Comparison of ENCODE assay signal across 13 cellular contexts in the genomic region with DNA sequence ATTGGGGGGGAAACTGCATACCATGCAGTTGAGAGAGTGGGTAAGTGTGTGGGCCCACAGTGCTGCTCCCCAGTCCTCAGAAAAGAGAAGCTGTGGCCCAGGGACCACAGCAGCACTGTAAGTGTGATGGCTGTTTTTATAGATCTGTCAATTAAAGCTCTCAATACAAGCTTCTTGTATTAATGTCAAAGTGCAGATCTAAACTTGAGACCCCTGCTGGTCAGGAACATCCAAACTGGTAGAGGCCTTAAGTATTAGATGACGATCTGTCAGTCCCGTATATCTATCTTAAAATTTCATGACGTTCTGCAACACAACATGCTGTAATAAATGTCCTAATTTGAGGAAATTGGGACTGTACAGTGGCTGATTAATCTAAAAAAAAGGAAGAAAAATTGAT.
DNase-seq lines count a peak whose midpoint lies in the region; ATAC-seq and TF ChIP-seq lines count a peak whose summit lies in the region.
"Had no signal": no experiment of that assay in that cellular context is flagged by ENCODE, and none has a peak within 500 bp of the region (broad histone marks: within the 10 kb centered on the region; RNA-seq: fewer than 3 reads in every experiment).

No MANE protein-coding gene starts in this region.

- H3K27me3 Mint-ChIP-seq in endodermal cell (ENCODE audit: insufficient read depth) = no peaks in the 10 kb centered on the region
- H3K27me3 Mint-ChIP-seq: activated CD4-positive, alpha-beta T cell treated with anti-CD3 and anti-CD28 coated beads, Interleukin-2, amount 10 ng/mL, durations not matched to agents 24 days and 14 days had no signal

- H3K9ac ChIP-seq in PC-3 (ENCODE audit: low read length) (no peak overlapping the region), endodermal cell (ENCODE audit: extremely low read depth, low read length, poor library complexity, severe bottlenecking) (no peak overlapping the region)

- H3K9me3 Mint-ChIP-seq in endodermal cell = peaks cover 30% of the 10 kb centered on the region
- H3K9me3 Mint-ChIP-seq: CD8-positive, alpha-beta memory T cell had no signal

- no peak overlapping the region for H2AFZ ChIP-seq in PC-3 (ENCODE audit: low read length)

- TF ChIP-seq CTCF in AG04450 (IDR thresholded peaks at IDR 0.05; ENCODE audit: low read depth, low read length) (peak; percentile 23; the same call in 1 of the 2 replicates), GM12872 (IDR thresholded peaks at IDR 0.05; ENCODE audit: insufficient read depth, low read depth, low read length) (peak; percentile 42), PC-3 (conservative IDR thresholded peaks at IDR 0.05; ENCODE audit: low read depth, low read length) (peak; percentile 40; the same call in 1 of the 2 replicates), endodermal cell (conservative IDR thresholded peaks at IDR 0.05) (peak; percentile 46)

- intact Hi-C loops in PC-3 (cut with micrococcal nuclease) = loop anchor here (10.0 kb wide), 1 partner anchor 152 kb away; no protein-coding TSS in a partner anchor

- H3K27ac ChIP-seq in AG04450 (ENCODE audit: low read depth, low read length) (no peak overlapping the region), PC-3 (ENCODE audit: low read length) (no peak overlapping the region), endodermal cell (ENCODE audit: low read depth, low read length) (no peak overlapping the region)
- H3K27ac ChIP-seq: lower lobe of right lung, ovary had no signal

- 91 to 93% methylated on average over 3 of the region's 3 CpGs for WGBS in endodermal cell (ENCODE audit: insufficient coverage in 1 of 2, insufficient read length in 1 of 2), 2 experiments

- no peaks in the 10 kb centered on the region for H3K9me2 ChIP-seq in PC-3 (replicated peaks; ENCODE audit: low read length)

- H3K27me3 ChIP-seq in AG04450 (ENCODE audit: control insufficient read depth, insufficient read depth, low read length) = no peaks in the 10 kb centered on the region
- no peaks in the 10 kb centered on the region for H3K27me3 ChIP-seq in PC-3 (ENCODE audit: low read length)
- H3K27me3 ChIP-seq in endodermal cell (ENCODE audit: control insufficient read depth, insufficient read depth, low read length, poor library complexity, severe bottlenecking) = no peaks in the 10 kb centered on the region
- H3K27me3 ChIP-seq: ovary had no signal

- H3K4me1 Mint-ChIP-seq in endodermal cell = no peaks in the 10 kb centered on the region
- H3K4me1 Mint-ChIP-seq: activated CD4-positive, alpha-beta T cell treated with anti-CD3 and anti-CD28 coated beads, Interleukin-2, amount 10 ng/mL, durations not matched to agents 24 days and 14 days had no signal

- H3K4me3 ChIP-seq in AG04450 (ENCODE audit: low read depth, low read length) = no peak overlapping the region
- no peak overlapping the region for H3K4me3 ChIP-seq in PC-3 (ENCODE audit: low read length)
- H3K4me3 ChIP-seq in endodermal cell (ENCODE audit: low read length) = no peak overlapping the region
- H3K4me3 ChIP-seq: lower lobe of right lung, ovary had no signal

- CTCF ChIA-PET in AG04450 (lab: Charles Lee) (interaction anchor here (0.8 to 1.6 kb wide), 3 partner anchors 9 to 167 kb away, joined by 3 to 6 read pairs (median 3); no protein-coding TSS in a partner anchor), PC-3 (lab: Charles Lee) (no interaction called here)

- no peak; the same call in 1 of the 2 replicates for ATAC-seq in PC-3
- ATAC-seq: lower lobe of right lung had no signal

- DNase-seq in AG04450 (ENCODE audit: low read depth, low spot score) (no peak), PC-3 (no peak), endodermal cell (no peak), SIG-M5 treated with dmso at 0.1 percent for 504 hours (lab: John Stamatoyannopoulos, UW; ENCODE audit: unreplicated experiment) (no peak), H4 (ENCODE audit: low spot score) (no peak), 8988T (no peak), pons (ENCODE audit: low spot score) (no peak)
- DNase-seq: activated CD4-positive, alpha-beta T cell treated with anti-CD3 and anti-CD28 coated beads, Interleukin-2, amount 10 ng/mL, durations not matched to agents 24 days and 14 days; lower lobe of right lung; NCI-H1092 treated with DMSO at 0.1 percent for 48 hours; ovary had no signal

- no peaks in the 10 kb centered on the region for H4K20me1 ChIP-seq in PC-3 (ENCODE audit: low read length)

- H3K36me3 Mint-ChIP-seq in endodermal cell (ENCODE audit: low read depth) = peaks cover 29% of the 10 kb centered on the region

- POLR2A ChIA-PET in AG04450 (lab: Yijun Ruan, JAX) = no interaction called here
- POLR2A ChIA-PET in PC-3 (lab: Charles Lee; ENCODE audit: unreplicated experiment) = no interaction called here

- H3K4me3 Mint-ChIP-seq in endodermal cell = no peak overlapping the region
- H3K4me3 Mint-ChIP-seq: activated CD4-positive, alpha-beta T cell treated with anti-CD3 and anti-CD28 coated beads, Interleukin-2, amount 10 ng/mL, durations not matched to agents 24 days and 14 days; CD8-positive, alpha-beta memory T cell had no signal

- H3K4me1 ChIP-seq in PC-3 (ENCODE audit: insufficient read depth, low read length) (no peaks in the 10 kb centered on the region), endodermal cell (ENCODE audit: control insufficient read depth, insufficient read depth, low read length) (no peaks in the 10 kb centered on the region)
- H3K4me1 ChIP-seq: lower lobe of right lung had no signal

- H3K4me2 ChIP-seq in PC-3 (ENCODE audit: low read length) = no peak overlapping the region

- no peak overlapping the region for H3K27ac Mint-ChIP-seq in endodermal cell
- H3K27ac Mint-ChIP-seq: activated CD4-positive, alpha-beta T cell treated with anti-CD3 and anti-CD28 coated beads, Interleukin-2, amount 10 ng/mL, durations not matched to agents 24 days and 14 days; CD8-positive, alpha-beta memory T cell had no signal

- no peaks in the 10 kb centered on the region for H3K9me3 ChIP-seq in AG04450 (ENCODE audit: control insufficient read depth, insufficient read depth, low read length)
- H3K9me3 ChIP-seq in PC-3 (ENCODE audit: low read length) = no peaks in the 10 kb centered on the region
- peaks cover 20% of the 10 kb centered on the region for H3K9me3 ChIP-seq in endodermal cell (ENCODE audit: control insufficient read depth, low read length)
- H3K9me3 ChIP-seq: lower lobe of right lung, ovary had no signal

- H3K36me3 ChIP-seq in PC-3 (ENCODE audit: low read depth, low read length) (no peaks in the 10 kb centered on the region), endodermal cell (ENCODE audit: control insufficient read depth, insufficient read depth, low read length) (peaks cover 8% of the 10 kb centered on the region)
- H3K36me3 ChIP-seq: lower lobe of right lung, ovary had no signal

- H3F3A ChIP-seq in PC-3 (ENCODE audit: low read length, unreplicated experiment) = no peaks in the 10 kb centered on the region

- no TSS peak for BruUV-seq in PC-3 (replicated peaks; lab: Mats Ljungman, UMichigan)

- H3K79me2 ChIP-seq in PC-3 (ENCODE audit: low read length) = no peaks in the 10 kb centered on the region
